Comparison of ENCODE assay signal across 10 cellular contexts in genomic region chr1:6460349-6461236, GRCh38. TPM values are rescaled to one million over a fixed set of nuclear protein-coding genes. Genes with fewer than 3 reads are reported as not detected.
DNase-seq lines count a peak whose midpoint lies in the region; ATAC-seq and TF ChIP-seq lines count a peak whose summit lies in the region.
"Had no signal": no experiment of that assay in that cellular context is flagged by ENCODE, and none has a peak within 500 bp of the region (broad histone marks: within the 10 kb centered on the region; RNA-seq: fewer than 3 reads in every experiment).

No MANE protein-coding gene starts in this region.

- peak overlapping the region; percentile 27 to 78 (median 54) for H3K27ac ChIP-seq in esophagus squamous epithelium

- H3K9me3 ChIP-seq in esophagus squamous epithelium (no peaks in the 10 kb centered on the region), Caco-2 (no peaks in the 10 kb centered on the region)

- no TSS peak for BruUV-seq in Caco-2 (replicated peaks; lab: Mats Ljungman, UMichigan)

- POLR2A ChIA-PET in activated CD8-positive, alpha-beta T cell treated with anti-CD3 and anti-CD28 coated beads, Interleukin-2, amount 10 ng/mL, durations not matched to agents 7 days and 5 days (lab: Charles Lee) = interaction anchor here (0.7 to 1.4 kb wide), 8 partner anchors 10 to 142 kb away, joined by 3 to 7 read pairs (median 4); partner anchors contain the start of gene KLHL21
- POLR2A ChIA-PET in Caco-2 (lab: Charles Lee) = no interaction called here

- whole genome bisulfite sequencing in esophagus squamous epithelium, 2 donors = 53 to 59% methylated on average over 28 to 36 of the region's 47 CpGs

- peak; percentile 50 for DNase-seq in GM19238 (ENCODE audit: insufficient read length, low spot score)
- DNase-seq in activated CD8-positive, alpha-beta T cell treated with anti-CD3 and anti-CD28 coated beads, Interleukin-2, amount 10 ng/mL, durations not matched to agents 7 days and 5 days = peak; percentile 81
- no peak for DNase-seq in esophagus squamous epithelium (lab: John Stamatoyannopoulos, UW)
- peak; percentile 68 to 97 (median 93) for DNase-seq in stimulated activated CD4-positive, alpha-beta T cell treated with anti-CD3 and anti-CD28 coated beads, TNF-alpha, amount 100 ng/mL, for 4 hours (ENCODE audit: low read depth in 3 of 3)
- DNase-seq in NCI-H1436 (lab: John Stamatoyannopoulos, UW) = no peak
- no peak for DNase-seq in HuH-7 (ENCODE audit: low spot score)
- no peak for DNase-seq in NCI-H187 treated with DMSO at 0.1 percent for 48 hours (lab: John Stamatoyannopoulos, UW)
- no peak for DNase-seq in Caco-2
- DNase-seq: NCI-H1694 treated with DMSO at 0.1 percent for 48 hours had no signal

- H3K4me3 Mint-ChIP-seq in activated CD8-positive, alpha-beta T cell treated with anti-CD3 and anti-CD28 coated beads, Interleukin-2, amount 10 ng/mL, durations not matched to agents 7 days and 5 days = peak overlapping the region; percentile 73
- no peak overlapping the region for H3K4me3 Mint-ChIP-seq in Caco-2 (ENCODE audit: unreplicated experiment)

- intact Hi-C loops in esophagus squamous epithelium (cut with DNase I) = no loop called here
- intact Hi-C loops in Caco-2 (cut with micrococcal nuclease; ENCODE audit: unreplicated experiment) = no loop called here

- peaks cover 18% of the 10 kb centered on the region for H3K27me3 Mint-ChIP-seq in activated CD8-positive, alpha-beta T cell treated with anti-CD3 and anti-CD28 coated beads, Interleukin-2, amount 10 ng/mL, durations not matched to agents 7 days and 5 days (ENCODE audit: low read depth)
- no peaks in the 10 kb centered on the region for H3K27me3 Mint-ChIP-seq in Caco-2 (ENCODE audit: insufficient read depth, unreplicated experiment)

- H3K36me3 Mint-ChIP-seq in activated CD8-positive, alpha-beta T cell treated with anti-CD3 and anti-CD28 coated beads, Interleukin-2, amount 10 ng/mL, durations not matched to agents 7 days and 5 days (ENCODE audit: low read depth) = peaks cover 38% of the 10 kb centered on the region
- H3K36me3 Mint-ChIP-seq in Caco-2 (ENCODE audit: insufficient read depth, unreplicated experiment) = peaks cover 12% of the 10 kb centered on the region

- H3K4me1 Mint-ChIP-seq in activated CD8-positive, alpha-beta T cell treated with anti-CD3 and anti-CD28 coated beads, Interleukin-2, amount 10 ng/mL, durations not matched to agents 7 days and 5 days (ENCODE audit: low read depth) = peaks cover 53% of the 10 kb centered on the region
- H3K4me1 Mint-ChIP-seq in Caco-2 (ENCODE audit: low read depth, unreplicated experiment) = no peaks in the 10 kb centered on the region

- H3K27ac Mint-ChIP-seq in activated CD8-positive, alpha-beta T cell treated with anti-CD3 and anti-CD28 coated beads, Interleukin-2, amount 10 ng/mL, durations not matched to agents 7 days and 5 days = peak overlapping the region; percentile 86
- H3K27ac Mint-ChIP-seq in Caco-2 (ENCODE audit: unreplicated experiment) = no peak overlapping the region

- H3K9me3 Mint-ChIP-seq in activated CD8-positive, alpha-beta T cell treated with anti-CD3 and anti-CD28 coated beads, Interleukin-2, amount 10 ng/mL, durations not matched to agents 7 days and 5 days (ENCODE audit: insufficient read depth) = no peaks in the 10 kb centered on the region
- H3K9me3 Mint-ChIP-seq in Caco-2 (ENCODE audit: unreplicated experiment) = no peaks in the 10 kb centered on the region

- H3K36me3 ChIP-seq in esophagus squamous epithelium = peaks cover 0 to 58% (median 10%) of the 10 kb centered on the region in 3 donors
- H3K36me3 ChIP-seq in Caco-2 (ENCODE audit: control insufficient read depth, insufficient read depth, low read length) = peaks cover 1% of the 10 kb centered on the region; the same call in 1 of the 2 replicates

- H3K4me3 ChIP-seq in esophagus squamous epithelium = peak overlapping the region; percentile 2 to 58 (median 34)
- H3K4me3 ChIP-seq in Caco-2 (ENCODE audit: low read depth, low read length) = no peak overlapping the region

- CTCF ChIA-PET in activated CD8-positive, alpha-beta T cell treated with anti-CD3 and anti-CD28 coated beads, Interleukin-2, amount 10 ng/mL, durations not matched to agents 7 days and 5 days (lab: Charles Lee) = interaction anchor here (0.9 to 2.2 kb wide), 13 partner anchors 11 to 241 kb away, joined by 3 to 16 read pairs (median 4); partner anchors contain the start of genes DNAJC11 and NOL9
- CTCF ChIA-PET in Caco-2 (lab: Charles Lee) = no interaction called here

- H3K4me1 ChIP-seq in esophagus squamous epithelium (peaks cover 0 to 25% (median 14%) of the 10 kb centered on the region in 3 donors), Caco-2 (no peaks in the 10 kb centered on the region)

- TF ChIP-seq CTCF in esophagus squamous epithelium (IDR thresholded peaks at IDR 0.05) = no peak
- TF ChIP-seq CTCF in Caco-2 (IDR thresholded peaks at IDR 0.05; ENCODE audit: insufficient read depth in 1 of 2, low read depth in 1 of 2, low read length in 1 of 2, severe bottlenecking in 1 of 2, unreplicated experiment in 1 of 2) = no peak

- peaks cover 0 to 62% (median 0%) of the 10 kb centered on the region in 4 donors for H3K27me3 ChIP-seq in esophagus squamous epithelium
- no peaks in the 10 kb centered on the region for H3K27me3 ChIP-seq in Caco-2 (replicated peaks; ENCODE audit: control insufficient read depth, insufficient read depth, low read length)

- peak; percentile 75 for ATAC-seq in activated CD8-positive, alpha-beta T cell treated with anti-CD3 and anti-CD28 coated beads, Interleukin-2, amount 10 ng/mL, durations not matched to agents 7 days and 5 days

- TF ChIP-seq POLR2A in esophagus squamous epithelium (IDR thresholded peaks at IDR 0.05) = no peak

RNA-seq across cellular contexts. Expression of gene TNFRSF25, which starts 5.4 kb away (rescaled TPM):
- total RNA-seq in activated CD8-positive, alpha-beta T cell treated with anti-CD3 and anti-CD28 coated beads, Interleukin-2, amount 10 ng/mL, durations not matched to agents 7 days and 5 days = 10 to 100 TPM; 47.7 to 55.8 TPM
- total RNA-seq in esophagus squamous epithelium (10 to 100 TPM; 22.1 to 47.3 (median 34.3) TPM), Caco-2 (2022) (15.0 and 16.3 TPM in 2 replicates)

RNA-seq across cellular contexts. Expression of gene PLEKHG5, which starts 30.9 kb away (rescaled TPM):
- total RNA-seq in activated CD8-positive, alpha-beta T cell treated with anti-CD3 and anti-CD28 coated beads, Interleukin-2, amount 10 ng/mL, durations not matched to agents 7 days and 5 days = 1 to 10 TPM; 2.2 to 2.8 TPM
- total RNA-seq in esophagus squamous epithelium = 10 to 100 TPM; 24.3 to 37.8 (median 32.6) TPM
- total RNA-seq in Caco-2 (2022) = 11.6 and 12.2 TPM in 2 replicates

RNA-seq across cellular contexts. Expression of gene ESPN, which starts 36.0 kb away (rescaled TPM):
- 1 to 10 TPM in 1 of 2 experiments, under 1 TPM in 1; 0.61 to 1.0 TPM for total RNA-seq in activated CD8-positive, alpha-beta T cell treated with anti-CD3 and anti-CD28 coated beads, Interleukin-2, amount 10 ng/mL, durations not matched to agents 7 days and 5 days
- 10 to 100 TPM; 14.5 to 22.2 (median 18.6) TPM for total RNA-seq in esophagus squamous epithelium
- total RNA-seq in Caco-2 (2022) = 14.9 and 16.3 TPM in 2 replicates
- total RNA-seq: frontal cortex had no signal

RNA-seq across cellular contexts. Expression of gene HES2, which starts 40.9 kb away (rescaled TPM):
- under 1 TPM; 0.05 to 0.45 TPM for total RNA-seq in activated CD8-positive, alpha-beta T cell treated with anti-CD3 and anti-CD28 coated beads, Interleukin-2, amount 10 ng/mL, durations not matched to agents 7 days and 5 days
- total RNA-seq in esophagus squamous epithelium = 10 to 100 TPM; 40.5 to 51.9 (median 50.2) TPM
- 0.37 and 0.91 TPM in 2 replicates for total RNA-seq in Caco-2 (2022)
- total RNA-seq: frontal cortex had no signal

Comparison
In these comparisons a context has a peak if more than half of its experiments do, and no peak if none do; other contexts are left out.
1. DNase-seq: peak in GM19238 (single experiment), activated CD8-positive, alpha-beta T cell treated with anti-CD3 and anti-CD28 coated beads, Interleukin-2, amount 10 ng/mL, durations not matched to agents 7 days and 5 days (single experiment) and stimulated activated CD4-positive, alpha-beta T cell treated with anti-CD3 and anti-CD28 coated beads, TNF-alpha, amount 100 ng/mL, for 4 hours (3 of 3); none in esophagus squamous epithelium (single experiment), NCI-H1436 (single experiment), HuH-7 (single experiment), NCI-H187 treated with DMSO at 0.1 percent for 48 hours (single experiment) and Caco-2 (0 of 2).